31 cellular contexts compared by ENCODE assay signal in genomic region chr12:7205091-7205490, GRCh38.
"Had no signal": no experiment of that assay in that cellular context is flagged by ENCODE, and none has a peak within 500 bp of the region (broad histone marks: within the 10 kb centered on the region; RNA-seq: fewer than 3 reads in every experiment).

No MANE protein-coding gene starts in this region.

- H3K9me3 ChIP-seq: heart right ventricle, lower lobe of right lung, neutrophil, psoas muscle, suprapubic skin, thoracic aorta, upper lobe of right lung had no signal

- H3K27ac ChIP-seq: heart right ventricle, hepatocyte, lower lobe of right lung, neural progenitor cell, neutrophil, parathyroid adenoma, psoas muscle, skin epidermis, suprapubic skin, thoracic aorta, tibial artery, upper lobe of right lung had no signal

- H3K4me2 ChIP-seq: hepatocyte, neural progenitor cell had no signal

- H3K9ac ChIP-seq: neural progenitor cell, parathyroid adenoma had no signal

- H3K4me1 ChIP-seq: heart right ventricle, lower lobe of right lung, neural progenitor cell, parathyroid adenoma, psoas muscle, suprapubic skin, tibial artery, upper lobe of right lung had no signal

- DNase-seq: heart right ventricle; kidney glomerular epithelial cell; left cardiac atrium; left ventricle myocardium superior; lower lobe of right lung; mammary epithelial cell; mesendoderm; naive B cell; natural killer cell; nephron progenitor cell; occipital lobe; psoas muscle; stimulated activated CD4-positive, alpha-beta T cell treated with anti-CD3 and anti-CD28 coated beads, Interleukin-12 subunit alpha, Interleukin-12 subunit beta, amount 100 ng/mL, for 4 hours; stimulated activated CD4-positive, alpha-beta T cell treated with anti-CD3 and anti-CD28 coated beads, Interleukin-15, amount 100 ng/mL, for 24 hours; stimulated activated CD4-positive, alpha-beta T cell treated with anti-CD3 and anti-CD28 coated beads, Interleukin-2, amount 100 ng/mL, for 24 hours; stimulated activated CD4-positive, alpha-beta T cell treated with anti-CD3 and anti-CD28 coated beads, Interleukin-4, amount 100 ng/mL, for 1 hour; stimulated activated naive B cell treated with anti-CD40 and anti-IgM and Interleukin-4, amounts not matched to agents 10 μg/mL and 1 μg/mL and 100 μg/mL, for 72 hours; tibial artery; trophoblast cell; upper lobe of right lung had no signal

- H2AFZ ChIP-seq: hepatocyte, neural progenitor cell, parathyroid adenoma had no signal

- ATAC-seq: heart right ventricle; left cardiac atrium; left lobe of liver; left ventricle myocardium superior; lower lobe of right lung; natural killer cell; psoas muscle; sciatic nerve; stimulated activated naive B cell treated with anti-CD40 and anti-IgM and Interleukin-4, amounts not matched to agents 10 μg/mL and 1 μg/mL and 100 μg/mL, for 72 hours; upper lobe of right lung had no signal

- H3K4me3 ChIP-seq: heart right ventricle, hepatocyte, lower lobe of right lung, neural progenitor cell, psoas muscle, skin epidermis, suprapubic skin, thoracic aorta, tibial artery, upper lobe of right lung had no signal

- H3K36me3 ChIP-seq: neural progenitor cell had no signal

- H3K79me2 ChIP-seq: hepatocyte, parathyroid adenoma had no signal

- FAIRE-seq: keratinocyte, urothelium cell line had no signal

- H3K27me3 ChIP-seq: heart right ventricle, hepatocyte, neural progenitor cell, neutrophil, suprapubic skin, tibial artery, upper lobe of right lung had no signal
